ENCODE assay signal across 11 cellular contexts in genomic region chr12:94186461-94187237, GRCh38. TPM values are rescaled to one million over a fixed set of nuclear protein-coding genes. Genes with fewer than 3 reads are reported as not detected.
A peak's percentile ranks its signal among the peaks of the same experiment; 100 is the strongest.
DNase-seq lines count a peak whose midpoint lies in the region; ATAC-seq, FAIRE-seq and TF ChIP-seq lines count a peak whose summit lies in the region.
"Had no signal": no experiment of that assay in that cellular context is flagged by ENCODE, and none has a peak within 500 bp of the region (broad histone marks: within the 10 kb centered on the region; RNA-seq: fewer than 3 reads in every experiment).

No MANE protein-coding gene starts in this region.

- CTCF ChIA-PET in H1 (lab: Charles Lee; ENCODE audit: partially characterized antibody) = interaction anchor here (1.2 to 1.3 kb wide), 3 partner anchors 9 to 36 kb away, joined by 3 to 8 read pairs (median 3); no protein-coding TSS in a partner anchor

- POLR2A ChIA-PET in H1 (lab: Charles Lee; ENCODE audit: partially characterized antibody) = no interaction called here

- TF ChIP-seq CTCF in H1 (IDR thresholded peaks at IDR 0.05; ENCODE audit: control extremely low read depth in 1 of 3, insufficient read depth in 1 of 3, low read depth in 1 of 3, low read length in 3 of 3) (no peak), mesothelial cell of epicardium (IDR thresholded peaks at IDR 0.05; ENCODE audit: unreplicated experiment) (no peak), vagina (IDR thresholded peaks at IDR 0.05) (no peak)

- H4K91ac ChIP-seq in H1 (replicated peaks; ENCODE audit: insufficient read length, low read length) = no peak overlapping the region

- H3K4ac ChIP-seq in H1 (replicated peaks; ENCODE audit: insufficient read length, low read depth, low read length) = no peak overlapping the region

- no peak overlapping the region for H4K8ac ChIP-seq in H1 (ENCODE audit: extremely low read depth, insufficient read depth, low read length)

- TF ChIP-seq EP300 in H1 (IDR thresholded peaks at IDR 0.05; ENCODE audit: borderline replicate concordance in 1 of 2, low read depth in 2 of 2, low read length in 2 of 2) = no peak

- intact Hi-C loops in Right ventricle myocardium inferior (cut with DNase I) = no loop called here
- intact Hi-C loops in cardiac septum (cut with DNase I) = no loop called here
- intact Hi-C loops in vagina (cut with DNase I) = no loop called here
- intact Hi-C loops in activated CD4-positive, alpha-beta T cell treated with anti-CD3 and anti-CD28 coated beads, Interleukin-2, amount 10 ng/mL, durations not matched to agents 24 days and 14 days (cut with micrococcal nuclease) = no loop called here

- peaks cover 5% of the 10 kb centered on the region for H3K9me3 Mint-ChIP-seq in mesothelial cell of epicardium
- H3K9me3 Mint-ChIP-seq in activated CD4-positive, alpha-beta T cell treated with anti-CD3 and anti-CD28 coated beads, Interleukin-2, amount 10 ng/mL, durations not matched to agents 24 days and 14 days = peaks cover 6% of the 10 kb centered on the region

- no peak overlapping the region for H3K27ac Mint-ChIP-seq in mesothelial cell of epicardium
- no peak overlapping the region for H3K27ac Mint-ChIP-seq in activated CD4-positive, alpha-beta T cell treated with anti-CD3 and anti-CD28 coated beads, Interleukin-2, amount 10 ng/mL, durations not matched to agents 24 days and 14 days
- H3K27ac Mint-ChIP-seq: stimulated activated naive CD8-positive, alpha-beta T cell treated with anti-CD3 and anti-CD28 coated beads, Interleukin-15, Interleukin-2, amounts not matched to agents 100 ng/mL and 50 ng/mL, for 24 hours had no signal

- no peaks in the 10 kb centered on the region for H3K9me3 ChIP-seq in H1 (ENCODE audit: insufficient read depth in 2 of 2, low read depth in 1 of 2, low read length in 1 of 2)
- no peaks in the 10 kb centered on the region for H3K9me3 ChIP-seq in vagina

- peaks cover 16% of the 10 kb centered on the region for H3K27me3 Mint-ChIP-seq in mesothelial cell of epicardium (ENCODE audit: low read depth)
- no peaks in the 10 kb centered on the region for H3K27me3 Mint-ChIP-seq in activated CD4-positive, alpha-beta T cell treated with anti-CD3 and anti-CD28 coated beads, Interleukin-2, amount 10 ng/mL, durations not matched to agents 24 days and 14 days
- H3K27me3 Mint-ChIP-seq: stimulated activated naive CD8-positive, alpha-beta T cell treated with anti-CD3 and anti-CD28 coated beads, Interleukin-15, Interleukin-2, amounts not matched to agents 100 ng/mL and 50 ng/mL, for 24 hours had no signal

- H3K23me2 ChIP-seq in H1 (ENCODE audit: low read depth, low read length) = no peaks in the 10 kb centered on the region; the same call in 1 of the 2 replicates

- no peak overlapping the region for H2BK5ac ChIP-seq in H1 (ENCODE audit: low read depth, low read length)

- in situ Hi-C loops in KBM-7 (cut with MboI; ENCODE audit: low pct_unique_long_range_greater_than_20kb, low sequenced_read_pairs) = no loop called here

- H3K56ac ChIP-seq in H1 (replicated peaks; ENCODE audit: insufficient read length, low read depth, low read length) = no peak overlapping the region

- peak; percentile 73 for DNase-seq in Right ventricle myocardium inferior (ENCODE audit: missing footprints)
- DNase-seq in cardiac septum (ENCODE audit: low spot score) = no peak
- peak in 1 of 2 experiments; percentile 87 for DNase-seq in H1 (ENCODE audit: low read depth in 1 of 2, low spot score in 2 of 2)
- peak; percentile 58 to 62 for DNase-seq in mesothelial cell of epicardium (ENCODE audit: low spot score in 2 of 2, unreplicated experiment in 2 of 2)
- no peak for DNase-seq in vagina (ENCODE audit: extremely low spot score in 2 of 2)
- no peak for DNase-seq in activated CD4-positive, alpha-beta T cell treated with anti-CD3 and anti-CD28 coated beads, Interleukin-2, amount 10 ng/mL, durations not matched to agents 24 days and 14 days
- no peak for DNase-seq in NCI-H510A treated with DMSO at 0.1 percent for 48 hours (lab: John Stamatoyannopoulos, UW)
- DNase-seq in KBM-7 = no peak

- no peak overlapping the region for H2AK5ac ChIP-seq in H1 (ENCODE audit: low read depth, low read length)

- peak overlapping the region; percentile 40 to 62 for H3K4me2 ChIP-seq in H1 (ENCODE audit: insufficient read depth in 1 of 2, low read depth in 2 of 2, low read length in 2 of 2)

- no peaks in the 10 kb centered on the region for H4K20me1 ChIP-seq in H1 (replicated peaks in 1 of 2; ENCODE audit: control insufficient read depth in 1 of 2, insufficient read depth in 2 of 2, low read length in 2 of 2)

- H3K9ac ChIP-seq in H1 (replicated peaks in 1 of 4; ENCODE audit: extremely low read depth in 1 of 4, low read depth in 3 of 4, low read length in 3 of 4) = no peak overlapping the region

- H2BK20ac ChIP-seq in H1 (ENCODE audit: low read length) = no peak overlapping the region

- WGBS in H1 (ENCODE audit: extremely low coverage in 1 of 2, insufficient coverage in 1 of 2, insufficient read length in 1 of 2, insufficient replicate concordance in 2 of 2, low coverage in 1 of 2, low lambda C conversion rate in 2 of 2, missing lambda C conversion rate in 1 of 2), 2 experiments = 58% methylated on average over 36 of the region's 37 CpGs; no CpG with 5 or more reads in 1 of the 2 experiments

- no peak overlapping the region for H3K18ac ChIP-seq in H1 (ENCODE audit: extremely low read depth, low read length)

- no peaks in the 10 kb centered on the region for H3K79me2 ChIP-seq in H1 (ENCODE audit: control insufficient read depth in 1 of 2, insufficient read depth in 2 of 2, low read length in 2 of 2)

- TF ChIP-seq RAD21 in H1 (IDR thresholded peaks at IDR 0.05 in 1 of 2, conservative IDR thresholded peaks at IDR 0.05 in 1 of 2; ENCODE audit: low read depth in 2 of 2, low read length in 2 of 2) = no peak

- H3K27me3 ChIP-seq in H1 (replicated peaks in 1 of 4; ENCODE audit: control insufficient read depth in 3 of 4, extremely low read depth in 1 of 4, insufficient read depth in 3 of 4, low read length in 3 of 4) (peaks cover 0 to 12% (median 7%) of the 10 kb centered on the region in 4 experiments; a peak in 6 of 7 replicates), vagina (no peaks in the 10 kb centered on the region)

- H3K36me3 Mint-ChIP-seq in mesothelial cell of epicardium = no peaks in the 10 kb centered on the region
- peaks cover 18% of the 10 kb centered on the region for H3K36me3 Mint-ChIP-seq in activated CD4-positive, alpha-beta T cell treated with anti-CD3 and anti-CD28 coated beads, Interleukin-2, amount 10 ng/mL, durations not matched to agents 24 days and 14 days (ENCODE audit: low read depth)

- no peak overlapping the region for H4K5ac ChIP-seq in H1 (ENCODE audit: insufficient read length, low read depth, low read length)

- H3K79me1 ChIP-seq in H1 (ENCODE audit: low read depth, low read length) = no peaks in the 10 kb centered on the region

- peaks cover 7% of the 10 kb centered on the region for H3K4me1 Mint-ChIP-seq in mesothelial cell of epicardium
- H3K4me1 Mint-ChIP-seq in activated CD4-positive, alpha-beta T cell treated with anti-CD3 and anti-CD28 coated beads, Interleukin-2, amount 10 ng/mL, durations not matched to agents 24 days and 14 days = peaks cover 8% of the 10 kb centered on the region

- no peak overlapping the region for H3K4me3 Mint-ChIP-seq in mesothelial cell of epicardium
- no peak overlapping the region for H3K4me3 Mint-ChIP-seq in activated CD4-positive, alpha-beta T cell treated with anti-CD3 and anti-CD28 coated beads, Interleukin-2, amount 10 ng/mL, durations not matched to agents 24 days and 14 days
- H3K4me3 Mint-ChIP-seq: stimulated activated naive CD8-positive, alpha-beta T cell treated with anti-CD3 and anti-CD28 coated beads, Interleukin-15, Interleukin-2, amounts not matched to agents 100 ng/mL and 50 ng/mL, for 24 hours had no signal

- H2BK15ac ChIP-seq in H1 (ENCODE audit: low read length) = no peak overlapping the region

- no peak for FAIRE-seq in H1 (lab: Jason Lieb, UNC)
- FAIRE-seq: islet of Langerhans had no signal

- no peak overlapping the region for H3K23ac ChIP-seq in H1 (ENCODE audit: insufficient read length)

- H3K14ac ChIP-seq in H1 (ENCODE audit: insufficient read length) = no peak overlapping the region

- H3K36me3 ChIP-seq in H1 (ENCODE audit: control insufficient read depth in 2 of 4, insufficient read depth in 4 of 4, low read length in 3 of 4) (no peaks in the 10 kb centered on the region), vagina (no peaks in the 10 kb centered on the region)

- peaks cover 0 to 4% (median 0%) of the 10 kb centered on the region in 4 experiments; a peak in 3 of 7 replicates for H3K4me1 ChIP-seq in H1 (replicated peaks in 1 of 4; ENCODE audit: control insufficient read depth in 3 of 4, insufficient read depth in 4 of 4, low read length in 3 of 4)
- H3K4me1 ChIP-seq in vagina = peaks cover 10% of the 10 kb centered on the region

- peak overlapping the region in 1 of 4 experiments; percentile 37; a peak in 1 of 8 replicates for H3K4me3 ChIP-seq in H1 (ENCODE audit: extremely low read depth in 1 of 4, insufficient read depth in 2 of 4, low read depth in 3 of 4, low read length in 4 of 4)
- H3K4me3 ChIP-seq in vagina = peak overlapping the region; percentile 12 to 32

- H2BK12ac ChIP-seq in H1 (ENCODE audit: low read depth, low read length) = no peak overlapping the region

- no peak overlapping the region for H2BK120ac ChIP-seq in H1 (replicated peaks; ENCODE audit: low read depth, low read length)

- peak; percentile 37 for ATAC-seq in Right ventricle myocardium inferior

- no peak overlapping the region for H3K27ac ChIP-seq in H1 (ENCODE audit: low read depth, low read length)
- H3K27ac ChIP-seq in vagina = peak overlapping the region; percentile 5
- H3K27ac ChIP-seq: C4-2B had no signal

- no peak overlapping the region for H2AFZ ChIP-seq in H1 (ENCODE audit: low read length)

- TF ChIP-seq POLR2A in H1 (IDR thresholded peaks at IDR 0.05; ENCODE audit: control extremely low read depth in 1 of 2, low read depth in 2 of 2, low read length in 2 of 2) = no peak
- TF ChIP-seq POLR2A in vagina (IDR thresholded peaks at IDR 0.05) = no peak

TF ChIP-seq in H1, 55 proteins besides CTCF, POLR2A, EP300 and RAD21 (continues in another document):
- peak; percentile 43; the same call in 1 of the 2 replicates for TF ChIP-seq YY1 (IDR thresholded peaks at IDR 0.05; ENCODE audit: low read depth, low read length)

RNA-seq across cellular contexts. Expression of gene PLXNC1, which starts 38.3 kb away (rescaled TPM):
- 3.0 TPM for total RNA-seq in Right ventricle myocardium inferior
- total RNA-seq in cardiac septum = 4.4 TPM
- 1.3 and 2.0 TPM in 2 replicates for total RNA-seq in H1 (2021; fragmentation: NEBNext Ultra II Directional; extraction: Animal tissue kit (Norgen Biotek cat#: 25700))
- 0.83 and 0.86 TPM in 2 replicates for polyA plus RNA-seq in H1 (2011; rRNA removed)
- polyA plus RNA-seq in H1 (2011; cell fraction: cytosol; rRNA removed) = 0.80 TPM
- polyA plus RNA-seq in H1 (2011; cell fraction: nucleus; rRNA removed) = 1.4 TPM
- 1.6 to 2.5 TPM (median 1.8 TPM) in 4 replicates for polyA plus RNA-seq in H1 (2012, experiment 1 of 2)
- polyA plus RNA-seq in H1 (2012, experiment 2 of 2) = 0.08 TPM
- 1.2 TPM for polyA plus RNA-seq in H1 (2013, experiment 1 of 2)
- 1.1 TPM for polyA plus RNA-seq in H1 (2013, experiment 2 of 2)
- 3.0 and 5.2 TPM in 2 replicates for polyA minus RNA-seq in H1 (2011; rRNA and poly(A)+ RNA removed)
- polyA minus RNA-seq in H1 (2011; cell fraction: cytosol; rRNA and poly(A)+ RNA removed) = 0.81 TPM
- 6.7 TPM for polyA minus RNA-seq in H1 (2011; cell fraction: nucleus; rRNA and poly(A)+ RNA removed)
- 3.0 to 3.6 TPM (median 3.4 TPM) in 3 replicates for total RNA-seq in mesothelial cell of epicardium
- 14.2 TPM for total RNA-seq in vagina
- 15.0 and 16.0 TPM in 2 replicates for total RNA-seq in activated CD4-positive, alpha-beta T cell treated with anti-CD3 and anti-CD28 coated beads, Interleukin-2, amount 10 ng/mL, durations not matched to agents 24 days and 14 days

Comparison
In these comparisons a context has a peak if more than half of its experiments do, and no peak if none do; other contexts are left out.
1. DNase-seq: peak in Right ventricle myocardium inferior (single experiment) and mesothelial cell of epicardium (2 of 2); none in cardiac septum (single experiment), vagina (0 of 2), activated CD4-positive, alpha-beta T cell treated with anti-CD3 and anti-CD28 coated beads, Interleukin-2, amount 10 ng/mL, durations not matched to agents 24 days and 14 days (single experiment), NCI-H510A treated with DMSO at 0.1 percent for 48 hours (single experiment) and KBM-7 (single experiment).